10 cellular contexts compared by ENCODE assay signal in the genomic region with DNA sequence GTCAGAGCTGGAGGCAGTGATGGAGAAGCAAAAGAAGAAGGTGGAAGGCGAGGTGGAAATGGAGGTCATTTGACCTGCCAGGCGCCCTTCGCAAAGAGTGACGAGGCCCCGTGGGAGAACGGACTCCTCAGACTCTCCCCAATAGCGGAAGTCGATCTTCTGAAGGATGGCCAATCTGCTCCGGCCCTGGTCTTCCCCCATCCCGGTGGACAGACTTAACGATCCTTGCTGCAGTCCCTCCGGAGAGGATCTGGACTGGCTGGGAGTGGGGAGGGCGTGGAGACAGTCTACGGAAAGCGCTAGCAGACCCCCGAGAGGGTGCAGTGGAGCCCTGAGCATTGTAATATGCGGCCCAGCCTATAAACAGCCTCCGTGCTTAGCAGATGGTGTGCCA. TPM values are rescaled to one million over a fixed set of nuclear protein-coding genes. Genes with fewer than 3 reads are reported as not detected.
A peak's percentile ranks its signal among the peaks of the same experiment; 100 is the strongest.
DNase-seq lines count a peak whose midpoint lies in the region; ATAC-seq and TF ChIP-seq lines count a peak whose summit lies in the region.
"Had no signal": no experiment of that assay in that cellular context is flagged by ENCODE, and none has a peak within 500 bp of the region (broad histone marks: within the 10 kb centered on the region; RNA-seq: fewer than 3 reads in every experiment).

No MANE protein-coding gene starts in this region.

- H3K4me3 Mint-ChIP-seq in activated naive CD4-positive, alpha-beta T cell treated with anti-CD3 and anti-CD28 coated beads for 36 hours = peak overlapping the region; percentile 59

- H2BK120ac ChIP-seq in mesendoderm (ENCODE audit: low read depth, low read length) = no peak overlapping the region

- no peak overlapping the region for H2BK5ac ChIP-seq in mesendoderm (ENCODE audit: low read length)

- peaks cover 7% of the 10 kb centered on the region for H3K36me3 ChIP-seq in ectodermal cell (ENCODE audit: control insufficient read depth, insufficient read depth, low read length)
- H3K36me3 ChIP-seq in mesendoderm (ENCODE audit: control insufficient read depth, insufficient read depth, low read length) = peaks cover 2% of the 10 kb centered on the region
- peaks cover 3% of the 10 kb centered on the region for H3K36me3 ChIP-seq in urinary bladder (ENCODE audit: insufficient read depth)

- peaks cover 18% of the 10 kb centered on the region for H3K4me1 Mint-ChIP-seq in activated naive CD4-positive, alpha-beta T cell treated with anti-CD3 and anti-CD28 coated beads for 36 hours (ENCODE audit: low read depth)

- H3K4me1 ChIP-seq in ectodermal cell (ENCODE audit: control insufficient read depth, insufficient read depth, low read length) (peaks cover 26% of the 10 kb centered on the region), mesendoderm (ENCODE audit: control insufficient read depth, low read depth, low read length) (peaks cover 6% of the 10 kb centered on the region), urinary bladder (ENCODE audit: insufficient read depth) (no peaks in the 10 kb centered on the region)

- no peak overlapping the region for H4K5ac ChIP-seq in mesendoderm (ENCODE audit: low read length)

- CTCF ChIA-PET in activated naive CD4-positive, alpha-beta T cell treated with anti-CD3 and anti-CD28 coated beads for 36 hours (lab: Charles Lee) = interaction anchor here (1.1 to 1.3 kb wide), 2 partner anchors 22 to 49 kb away, joined by 3 read pairs; no protein-coding TSS in a partner anchor
- CTCF ChIA-PET in GM10248 (lab: Yijun Ruan, JAX) = interaction anchor here (0.7 to 3.2 kb wide), 19 partner anchors 12 to 416 kb away, joined by 3 to 40 read pairs (median 3); a partner anchor contains a TSS

- no peak for ATAC-seq in GM18909 (IDR thresholded peaks at IDR 0.05; ENCODE audit: poor library complexity, unreplicated experiment)

- no peaks in the 10 kb centered on the region for H3K79me2 ChIP-seq in mesendoderm (ENCODE audit: control insufficient read depth, insufficient read depth, low read length)

- no peaks in the 10 kb centered on the region for H3K9me3 Mint-ChIP-seq in activated naive CD4-positive, alpha-beta T cell treated with anti-CD3 and anti-CD28 coated beads for 36 hours

- H3K18ac ChIP-seq in mesendoderm (ENCODE audit: low read length) = no peak overlapping the region

- POLR2A ChIA-PET in GM10248 (lab: Yijun Ruan, JAX) = interaction anchor here (1.0 kb wide), 1 partner anchor 315 kb away, joined by 3 read pairs; no protein-coding TSS in a partner anchor

- H3K9me3 ChIP-seq in ectodermal cell (ENCODE audit: control insufficient read depth, low read length) = no peaks in the 10 kb centered on the region

- H3K4me3 ChIP-seq in ectodermal cell (ENCODE audit: insufficient read depth, low read depth, low read length) (peak overlapping the region; percentile 74), mesendoderm (ENCODE audit: low read length) (peak overlapping the region; percentile 64), urinary bladder (ENCODE audit: low read depth, low read length) (peak overlapping the region; percentile 23)

- no peak overlapping the region for H3K23ac ChIP-seq in mesendoderm (ENCODE audit: low read length)

- peak overlapping the region; percentile 100 for H3K4me2 ChIP-seq in mesendoderm (ENCODE audit: low read length)

- H3K27ac ChIP-seq in ectodermal cell (ENCODE audit: insufficient read depth, low read depth, low read length, poor library complexity, severe bottlenecking) (no peak overlapping the region), mesendoderm (ENCODE audit: low read depth, low read length) (no peak overlapping the region), urinary bladder (ENCODE audit: low read depth) (no peak overlapping the region)

- no peak for TF ChIP-seq CTCF in GM10248 (IDR thresholded peaks at IDR 0.05; ENCODE audit: control extremely low read depth, extremely low read depth, low read depth, missing control alignments)

- no peak overlapping the region for H3K4ac ChIP-seq in mesendoderm (ENCODE audit: low read depth, low read length)

- no peak for DNase-seq in activated naive CD4-positive, alpha-beta T cell treated with anti-CD3 and anti-CD28 coated beads for 36 hours
- no peak for DNase-seq in activated naive CD4-positive, alpha-beta T cell treated with anti-CD3 and anti-CD28 coated beads, Interleukin-2, amount 50 U/mL, for 16 hours
- DNase-seq in mesendoderm = no peak
- no peak for DNase-seq in LoVo (ENCODE audit: low spot score)
- no peak for DNase-seq in GM10248 (ENCODE audit: extremely low spot score)
- DNase-seq: GF-D8; NK-92 treated with Interleukin-12 subunit alpha and Interleukin-12 subunit beta, amount 100 ng/mL, for 24 hours had no signal

- peaks cover 15% of the 10 kb centered on the region for H3K36me3 Mint-ChIP-seq in activated naive CD4-positive, alpha-beta T cell treated with anti-CD3 and anti-CD28 coated beads for 36 hours (ENCODE audit: low read depth)

- H4K8ac ChIP-seq in mesendoderm (ENCODE audit: low read depth, low read length) = no peak overlapping the region

- H3K27me3 ChIP-seq in ectodermal cell (ENCODE audit: control insufficient read depth, insufficient read depth, low read length, poor library complexity, severe bottlenecking) (peaks cover 40% of the 10 kb centered on the region), mesendoderm (ENCODE audit: insufficient read depth, low read length, poor library complexity) (no peaks in the 10 kb centered on the region)

- no peak overlapping the region for H2BK15ac ChIP-seq in mesendoderm (replicated peaks; ENCODE audit: low read depth)

- WGBS in ectodermal cell, 2 experiments = 26 to 31% methylated on average over 18 of the region's 18 CpGs
- WGBS in mesendoderm (ENCODE audit: extremely low coverage, insufficient coverage, low lambda C conversion rate) = no CpG with 5 or more reads among the region's 18 CpGs
- 29% methylated on average over 18 of the region's 18 CpGs for WGBS in urinary bladder

- H3K27ac Mint-ChIP-seq in activated naive CD4-positive, alpha-beta T cell treated with anti-CD3 and anti-CD28 coated beads for 36 hours = no peak overlapping the region

- intact Hi-C loops in activated naive CD4-positive, alpha-beta T cell treated with anti-CD3 and anti-CD28 coated beads for 36 hours (cut with micrococcal nuclease) = loop anchor here (10.0 kb wide), 2 partner anchors 77 to 623 kb away; a partner anchor contains a TSS

- peaks cover 3% of the 10 kb centered on the region for H3K79me1 ChIP-seq in mesendoderm (ENCODE audit: low read length)

- H3K9ac ChIP-seq in mesendoderm (ENCODE audit: low read length) = peak overlapping the region; percentile 95

- H3K27me3 Mint-ChIP-seq in activated naive CD4-positive, alpha-beta T cell treated with anti-CD3 and anti-CD28 coated beads for 36 hours (ENCODE audit: low read depth) = peaks cover 51% of the 10 kb centered on the region

- H2AK5ac ChIP-seq in mesendoderm (ENCODE audit: low read length) = no peak overlapping the region

- H3K56ac ChIP-seq in mesendoderm (ENCODE audit: low read length) = peak overlapping the region; percentile 95

RNA-seq across cellular contexts. Expression of a gene that starts 11.9 kb away (rescaled TPM):
- total RNA-seq in activated naive CD4-positive, alpha-beta T cell treated with anti-CD3 and anti-CD28 coated beads for 36 hours = under 1 TPM; 0.88 to 0.89 TPM
- polyA plus RNA-seq in ectodermal cell (2013, experiment 1 of 4) = 8.1 TPM
- polyA plus RNA-seq in ectodermal cell (2013, experiment 2 of 4) = 14.5 TPM
- 12.1 TPM for polyA plus RNA-seq in ectodermal cell (2013, experiment 3 of 4)
- polyA plus RNA-seq in ectodermal cell (2013, experiment 4 of 4) = 8.8 TPM
- polyA plus RNA-seq in mesendoderm (2013, experiment 1 of 2) = 13.8 TPM
- polyA plus RNA-seq in mesendoderm (2013, experiment 2 of 2) = 11.6 TPM
- total RNA-seq in urinary bladder = 3.0 TPM
- 8.1 TPM for polyA plus RNA-seq in urinary bladder

RNA-seq across cellular contexts. Expression of a gene that starts 24.6 kb away (rescaled TPM):
- total RNA-seq in activated naive CD4-positive, alpha-beta T cell treated with anti-CD3 and anti-CD28 coated beads for 36 hours = 1 to 10 TPM; 8.7 to 8.9 TPM
- polyA plus RNA-seq in ectodermal cell (2013, experiment 1 of 4) = 9.8 TPM
- 8.7 TPM for polyA plus RNA-seq in ectodermal cell (2013, experiment 2 of 4)
- 6.6 TPM for polyA plus RNA-seq in ectodermal cell (2013, experiment 3 of 4)
- polyA plus RNA-seq in ectodermal cell (2013, experiment 4 of 4) = 7.1 TPM
- polyA plus RNA-seq in mesendoderm (2013, experiment 1 of 2) = 14.3 TPM
- polyA plus RNA-seq in mesendoderm (2013, experiment 2 of 2) = 14.3 TPM
- 15.0 TPM for total RNA-seq in urinary bladder
- 12.4 TPM for polyA plus RNA-seq in urinary bladder

RNA-seq across cellular contexts. Expression of a gene that starts 29.9 kb away (rescaled TPM):
- total RNA-seq in activated naive CD4-positive, alpha-beta T cell treated with anti-CD3 and anti-CD28 coated beads for 36 hours = 10 to 100 TPM; 41.2 to 42.1 TPM
- 86.4 TPM for polyA plus RNA-seq in ectodermal cell (2013, experiment 1 of 4)
- polyA plus RNA-seq in ectodermal cell (2013, experiment 2 of 4) = 76.8 TPM
- 59.7 TPM for polyA plus RNA-seq in ectodermal cell (2013, experiment 3 of 4)
- polyA plus RNA-seq in ectodermal cell (2013, experiment 4 of 4) = 61.4 TPM
- 42.5 TPM for polyA plus RNA-seq in mesendoderm (2013, experiment 1 of 2)
- 43.2 TPM for polyA plus RNA-seq in mesendoderm (2013, experiment 2 of 2)
- 24.8 TPM for total RNA-seq in urinary bladder
- 219 TPM for polyA plus RNA-seq in urinary bladder

RNA-seq across cellular contexts. Expression of a gene that starts 49.5 kb away (rescaled TPM):
- total RNA-seq in activated naive CD4-positive, alpha-beta T cell treated with anti-CD3 and anti-CD28 coated beads for 36 hours = not detected
- polyA plus RNA-seq in ectodermal cell (2013, experiment 1 of 4) = not detected
- 0.09 TPM for polyA plus RNA-seq in ectodermal cell (2013, experiment 2 of 4)
- polyA plus RNA-seq in ectodermal cell (2013, experiment 3 of 4) = not detected
- 0.41 TPM for polyA plus RNA-seq in ectodermal cell (2013, experiment 4 of 4)
- 0.10 TPM for polyA plus RNA-seq in mesendoderm (2013, experiment 1 of 2)
- polyA plus RNA-seq in mesendoderm (2013, experiment 2 of 2) = 0.04 TPM
- total RNA-seq in urinary bladder = not detected
- polyA plus RNA-seq in urinary bladder = 0.16 TPM

Comparison
In these comparisons a context has a peak if more than half of its experiments do, and no peak if none do; other contexts are left out.
1. H3K4me3 ChIP-seq: peak in every context shown above with its lines; median percentile 74 in ectodermal cell; 64 in mesendoderm; 23 in urinary bladder.